In the genomic region with DNA sequence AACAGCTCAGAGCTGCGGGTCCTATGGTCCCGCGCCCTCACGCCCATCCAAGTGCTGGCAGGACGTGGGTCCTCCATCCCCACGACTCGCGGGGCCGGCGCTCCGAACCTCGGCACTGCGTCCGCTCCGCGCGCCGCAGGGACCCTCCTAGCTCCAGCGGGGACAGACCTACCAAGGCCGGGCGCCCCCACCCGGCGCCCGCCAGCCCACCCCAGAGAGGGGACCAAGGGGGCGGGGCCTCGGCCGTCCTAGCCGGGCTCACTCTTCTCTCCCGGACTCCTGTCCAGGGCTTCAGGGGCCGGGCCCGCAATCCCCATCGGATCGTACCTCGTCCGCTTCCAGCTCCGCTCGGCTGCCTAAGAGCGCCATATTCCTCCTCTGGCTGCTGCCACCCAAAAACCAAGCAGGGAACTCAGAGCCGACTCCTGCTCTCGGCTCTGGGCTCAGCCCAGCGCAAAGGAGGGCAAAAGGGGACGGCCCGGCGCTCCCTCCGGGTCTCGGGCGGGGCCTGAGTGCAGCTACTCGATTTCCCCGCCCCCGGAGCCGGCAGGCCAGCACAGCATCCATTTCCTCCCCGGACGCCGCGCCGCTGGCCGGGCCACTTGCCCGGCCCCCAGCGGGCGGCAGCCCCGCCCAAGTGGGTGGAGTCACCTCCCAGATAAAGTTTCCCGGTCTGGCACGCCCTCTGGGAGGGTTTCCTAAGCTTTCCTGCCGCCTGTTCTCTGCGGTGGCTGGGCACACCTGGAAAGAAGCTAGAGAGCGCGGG, we compare ENCODE assay signal across 8 cellular contexts. TPM values are rescaled to one million over a fixed set of nuclear protein-coding genes. Genes with fewer than 3 reads are reported as not detected.
DNase-seq lines count a peak whose midpoint lies in the region; ATAC-seq and TF ChIP-seq lines count a peak whose summit lies in the region.

TSS of gene TTC39B (minus strand) at position 460 of the 766 bp plus-strand sequence. CDS start at position 369, 91 bp downstream.

- TF ChIP-seq POLR2A in upper lobe of left lung (IDR thresholded peaks at IDR 0.05), result peak; percentile 40 to 92 (median 69)

- peaks cover 31% of the 10 kb centered on the region for H3K4me1 Mint-ChIP-seq in HFFc6 (ENCODE audit: low read depth)

- no peaks in the 10 kb centered on the region for H3K9me3 Mint-ChIP-seq in HFFc6

- H3K27me3 Mint-ChIP-seq in HFFc6 (ENCODE audit: insufficient read depth), result no peaks in the 10 kb centered on the region; the same call in 1 of the 2 replicates

- H3K27ac ChIP-seq in heart right ventricle, result peak within 1 kb of the TSS; percentile 22 to 91 (median 78)
- H3K27ac ChIP-seq in upper lobe of left lung, result peak within 1 kb of the TSS; percentile 86 to 91 (median 90)

- H3K9me3 ChIP-seq in adipocyte (ENCODE audit: control insufficient read depth, low read length) (no peaks in the 10 kb centered on the region), heart right ventricle (no peaks in the 10 kb centered on the region), upper lobe of left lung (no peaks in the 10 kb centered on the region)

- DNase-seq in GM10248 (ENCODE audit: extremely low spot score) (peak; percentile 91), HFFc6 (peak; percentile 86), MV-4-11 (lab: John Stamatoyannopoulos, UW) (peak; percentile 67), SW 1271 (lab: John Stamatoyannopoulos, UW) (peak; percentile 38 to 58), adipocyte (ENCODE audit: low read depth) (peak; percentile 98), heart right ventricle (peak; percentile 93), pons (ENCODE audit: low spot score) (peak; percentile 81), upper lobe of left lung (peak; percentile 97 to 98)

- H3K27ac Mint-ChIP-seq in HFFc6, result peak within 1 kb of the TSS; percentile 91

- H3K4me3 ChIP-seq in adipocyte (ENCODE audit: low read length), result peak within 1 kb of the TSS; percentile 97
- H3K4me3 ChIP-seq in heart right ventricle, result peak within 1 kb of the TSS; percentile 68 to 98 (median 81)
- H3K4me3 ChIP-seq in upper lobe of left lung, result peak within 1 kb of the TSS; percentile 86 to 99 (median 92)

- H3K9ac ChIP-seq in adipocyte (ENCODE audit: low read length), result peak within 1 kb of the TSS; percentile 90

- intact Hi-C loops in heart right ventricle (cut with DNase I), result loop anchor here in 6 of 10 donors (1.0 to 10.0 kb wide), 7 partner anchors 48 to 258 kb away; partner anchors contain the start of gene SNAPC3 (in 4 of the 6)

- POLR2A ChIA-PET in GM10248 (lab: Yijun Ruan, JAX), result no interaction called here

- H3K4me1 ChIP-seq in adipocyte (ENCODE audit: control insufficient read depth, insufficient read depth, low read length) (peaks cover 27% of the 10 kb centered on the region), heart right ventricle (peaks cover 0 to 24% (median 4%) of the 10 kb centered on the region in 9 donors), upper lobe of left lung (peaks cover 6 to 21% (median 17%) of the 10 kb centered on the region in 4 donors)

- TF ChIP-seq CTCF in GM10248 (IDR thresholded peaks at IDR 0.05; ENCODE audit: control extremely low read depth, extremely low read depth, low read depth, missing control alignments) (no peak), HFFc6 (IDR thresholded peaks at IDR 0.05) (no peak), heart right ventricle (IDR thresholded peaks at IDR 0.05) (peak in 5 of 9 donors; percentile 10 to 41 (median 24)), upper lobe of left lung (IDR thresholded peaks at IDR 0.05) (peak in 1 of 6 experiments; percentile 28)

- peak; percentile 98 to 99 (median 98) for ATAC-seq in heart right ventricle
- peak; percentile 97 to 98 for ATAC-seq in upper lobe of left lung (ENCODE audit: low FRiP score in 2 of 2)

- CTCF ChIA-PET in GM10248 (lab: Yijun Ruan, JAX), result interaction anchor here (0.9 to 1.9 kb wide), 5 partner anchors 9 to 226 kb away, joined by 3 to 8 read pairs (median 4); no protein-coding TSS in a partner anchor

- peak within 1 kb of the TSS; percentile 99 for H3K4me3 Mint-ChIP-seq in HFFc6

- 0% methylated on average over 66 to 67 of the region's 67 CpGs for whole genome bisulfite sequencing in heart right ventricle, 2 donors
- 0% methylated on average over 2 to 40 of the region's 67 CpGs for WGBS in upper lobe of left lung, 2 donors

- no peaks in the 10 kb centered on the region for H3K36me3 ChIP-seq in adipocyte (ENCODE audit: control insufficient read depth, insufficient read depth, low read length, severe bottlenecking)
- no peaks in the 10 kb centered on the region for H3K36me3 ChIP-seq in heart right ventricle
- no peaks in the 10 kb centered on the region for H3K36me3 ChIP-seq in upper lobe of left lung

- H3K36me3 Mint-ChIP-seq in HFFc6 (ENCODE audit: low read depth), result no peaks in the 10 kb centered on the region

- H3K27me3 ChIP-seq in adipocyte (replicated peaks; ENCODE audit: control insufficient read depth, insufficient read depth, low read length) (no peaks in the 10 kb centered on the region), heart right ventricle (peaks cover 0 to 10% (median 0%) of the 10 kb centered on the region in 7 donors), upper lobe of left lung (no peaks in the 10 kb centered on the region)

- no peak for TF ChIP-seq EP300 in upper lobe of left lung (IDR thresholded peaks at IDR 0.05)

RNA-seq across cellular contexts. Expression of gene TTC39B, which starts in this region (rescaled TPM):
- total RNA-seq in HFFc6 (2021; fragmentation: NEBNext Ultra II Directional; extraction: Animal tissue kit (Norgen Biotek cat#: 25700)), result 1 to 10 TPM; 4.6 to 6.1 (median 5.8) TPM
- 1 to 10 TPM; 1.1 to 4.3 (median 1.6) TPM for total RNA-seq in heart right ventricle
- polyA plus RNA-seq in heart right ventricle, result 1 to 10 TPM in 1 of 2 donors, under 1 TPM in 1; 0.52 to 1.1 TPM
- 10 to 100 TPM; 16.7 to 35.7 (median 29.9) TPM for total RNA-seq in upper lobe of left lung

Comparison
In these comparisons a context has a peak if more than half of its experiments do, and no peak if none do; other contexts are left out.
1. Peak in every context shown above with its lines: DNase-seq, ATAC-seq, H3K4me3 ChIP-seq and H3K27ac ChIP-seq.
2. DNase-seq: peak in every context shown above with its lines; median percentile 98 in adipocyte; 98 in upper lobe of left lung; 93 in heart right ventricle; 91 in GM10248; 86 in HFFc6; 81 in pons; 67 in MV-4-11; 48 in SW 1271.
3. CTCF ChIP-seq: peak in heart right ventricle (5 of 9); none in GM10248 (single experiment) and HFFc6 (single experiment).